In genomic region chr11:71447791-71448256, GRCh38 we compare ENCODE assay signal across 7 cellular contexts. TPM values are rescaled to one million over a fixed set of nuclear protein-coding genes. Genes with fewer than 3 reads are reported as not detected.
A peak's percentile ranks its signal among the peaks of the same experiment; 100 is the strongest.
DNase-seq lines count a peak whose midpoint lies in the region; ATAC-seq and TF ChIP-seq lines count a peak whose summit lies in the region.

No MANE protein-coding gene starts in this region.

- H3K36me3 ChIP-seq in esophagus muscularis mucosa (peaks cover 0 to 23% (median 22%) of the 10 kb centered on the region in 4 donors), uterus (no peaks in the 10 kb centered on the region)

- no peaks in the 10 kb centered on the region for H3K9me3 Mint-ChIP-seq in natural killer cell treated with Interleukin-12 subunit alpha and Interleukin-12 subunit beta and Interleukin-15 and Interleukin-18, amount 100 ng/mL, for 72 hours

- H3K27me3 ChIP-seq in esophagus muscularis mucosa: no peaks in the 10 kb centered on the region
- H3K27me3 ChIP-seq in uterus: no peaks in the 10 kb centered on the region

- peak; percentile 44 for DNase-seq in NB4 (ENCODE audit: low read depth)
- peak; percentile 15 for DNase-seq in activated T-cell treated with anti-CD3 and anti-CD28 coated beads for 4 hours
- DNase-seq in esophagus muscularis mucosa (ENCODE audit: extremely low spot score): no peak
- DNase-seq in natural killer cell treated with Interleukin-12 subunit alpha and Interleukin-12 subunit beta and Interleukin-15 and Interleukin-18, amount 100 ng/mL, for 72 hours (ENCODE audit: low spot score): no peak
- no peak for DNase-seq in uterus
- DNase-seq in midbrain (lab: John Stamatoyannopoulos, UW): no peak

- H3K36me3 Mint-ChIP-seq in natural killer cell treated with Interleukin-12 subunit alpha and Interleukin-12 subunit beta and Interleukin-15 and Interleukin-18, amount 100 ng/mL, for 72 hours: peaks cover 13% of the 10 kb centered on the region

- H3K27ac ChIP-seq in esophagus muscularis mucosa (replicated peaks in 1 of 4) (peak overlapping the region; percentile 78 to 84 (median 82)), uterus (peak overlapping the region; percentile 23 to 85)

- TF ChIP-seq POLR2A in NB4 (IDR thresholded peaks at IDR 0.05; ENCODE audit: extremely low read depth, insufficient read length) (no peak), esophagus muscularis mucosa (IDR thresholded peaks at IDR 0.05; ENCODE audit: low read depth) (no peak), uterus (IDR thresholded peaks at IDR 0.05) (no peak)

- no peak for TF ChIP-seq EP300 in esophagus muscularis mucosa (IDR thresholded peaks at IDR 0.05)

- H3K4me1 Mint-ChIP-seq in natural killer cell treated with Interleukin-12 subunit alpha and Interleukin-12 subunit beta and Interleukin-15 and Interleukin-18, amount 100 ng/mL, for 72 hours (ENCODE audit: low read depth in 2 of 2): peaks cover 32 to 46% of the 10 kb centered on the region in 2 donors

- H3K4me1 ChIP-seq in esophagus muscularis mucosa (peaks cover 24 to 43% (median 39%) of the 10 kb centered on the region in 4 donors), uterus (no peaks in the 10 kb centered on the region)

- peak overlapping the region; percentile 91 for H3K4me3 Mint-ChIP-seq in natural killer cell treated with Interleukin-12 subunit alpha and Interleukin-12 subunit beta and Interleukin-15 and Interleukin-18, amount 100 ng/mL, for 72 hours

- no peak for TF ChIP-seq CTCF in NB4 (IDR thresholded peaks at IDR 0.05; ENCODE audit: low read depth, low read length)
- TF ChIP-seq CTCF in esophagus muscularis mucosa (IDR thresholded peaks at IDR 0.05): no peak
- TF ChIP-seq CTCF in uterus (IDR thresholded peaks at IDR 0.05): no peak

- H3K4me3 ChIP-seq in NB4 (ENCODE audit: low read depth, low read length): peak overlapping the region; percentile 66
- peak overlapping the region; percentile 70 to 93 (median 74) for H3K4me3 ChIP-seq in esophagus muscularis mucosa
- peak overlapping the region; percentile 44 to 87 for H3K4me3 ChIP-seq in uterus

- intact Hi-C loops in esophagus muscularis mucosa (cut with DNase I) (no loop called here), uterus (cut with DNase I; ENCODE audit: low total_unique reads) (no loop called here)

- WGBS in esophagus muscularis mucosa: 1% methylated on average over 7 of the region's 31 CpGs

- H3K27ac Mint-ChIP-seq in natural killer cell treated with Interleukin-12 subunit alpha and Interleukin-12 subunit beta and Interleukin-15 and Interleukin-18, amount 100 ng/mL, for 72 hours: peak overlapping the region; percentile 57 to 77

- H3K9me3 ChIP-seq in esophagus muscularis mucosa (no peaks in the 10 kb centered on the region), uterus (no peaks in the 10 kb centered on the region)

- no peaks in the 10 kb centered on the region for H3K27me3 Mint-ChIP-seq in natural killer cell treated with Interleukin-12 subunit alpha and Interleukin-12 subunit beta and Interleukin-15 and Interleukin-18, amount 100 ng/mL, for 72 hours

- ATAC-seq in GM18909 (IDR thresholded peaks at IDR 0.05; ENCODE audit: poor library complexity, unreplicated experiment): peak; percentile 7
- peak; percentile 36 to 39 for ATAC-seq in natural killer cell treated with Interleukin-12 subunit alpha and Interleukin-12 subunit beta and Interleukin-15 and Interleukin-18, amount 100 ng/mL, for 72 hours

RNA-seq across cellular contexts. Expression of gene DHCR7, which starts 0.4 kb away (rescaled TPM):
- 1 to 10 TPM; 5.8 to 9.5 (median 9.2) TPM for total RNA-seq in esophagus muscularis mucosa
- total RNA-seq in natural killer cell treated with Interleukin-12 subunit alpha and Interleukin-12 subunit beta and Interleukin-15 and Interleukin-18, amount 100 ng/mL, for 72 hours: 100 to 1,000 TPM in 1 of 2 donors, 10 to 100 TPM in 1; 75.8 to 104 TPM
- 10 to 100 TPM in 3 of 4 donors, 1 to 10 TPM in 1; 7.1 to 24.1 (median 17.8) TPM for total RNA-seq in uterus

RNA-seq across cellular contexts. Expression of gene NADSYN1, which starts 5.2 kb away (rescaled TPM):
- total RNA-seq in esophagus muscularis mucosa (10 to 100 TPM; 38.4 to 44.4 (median 42.2) TPM), uterus (10 to 100 TPM; 20.0 to 73.0 (median 32.8) TPM)
- 100 to 1,000 TPM; 117 to 129 TPM for total RNA-seq in natural killer cell treated with Interleukin-12 subunit alpha and Interleukin-12 subunit beta and Interleukin-15 and Interleukin-18, amount 100 ng/mL, for 72 hours

Comparison
In these comparisons a context has a peak if more than half of its experiments do, and no peak if none do; other contexts are left out.
1. DNase-seq: peak in NB4 (single experiment) and activated T-cell treated with anti-CD3 and anti-CD28 coated beads for 4 hours (single experiment); none in esophagus muscularis mucosa (single experiment), natural killer cell treated with Interleukin-12 subunit alpha and Interleukin-12 subunit beta and Interleukin-15 and Interleukin-18, amount 100 ng/mL, for 72 hours (single experiment), uterus (0 of 2) and midbrain (single experiment).
2. Peak in every context shown above with its lines, with median percentiles within 50 percentile points of each other: H3K4me3 ChIP-seq.